1 cellular context compared by ENCODE assay signal in the genomic region with DNA sequence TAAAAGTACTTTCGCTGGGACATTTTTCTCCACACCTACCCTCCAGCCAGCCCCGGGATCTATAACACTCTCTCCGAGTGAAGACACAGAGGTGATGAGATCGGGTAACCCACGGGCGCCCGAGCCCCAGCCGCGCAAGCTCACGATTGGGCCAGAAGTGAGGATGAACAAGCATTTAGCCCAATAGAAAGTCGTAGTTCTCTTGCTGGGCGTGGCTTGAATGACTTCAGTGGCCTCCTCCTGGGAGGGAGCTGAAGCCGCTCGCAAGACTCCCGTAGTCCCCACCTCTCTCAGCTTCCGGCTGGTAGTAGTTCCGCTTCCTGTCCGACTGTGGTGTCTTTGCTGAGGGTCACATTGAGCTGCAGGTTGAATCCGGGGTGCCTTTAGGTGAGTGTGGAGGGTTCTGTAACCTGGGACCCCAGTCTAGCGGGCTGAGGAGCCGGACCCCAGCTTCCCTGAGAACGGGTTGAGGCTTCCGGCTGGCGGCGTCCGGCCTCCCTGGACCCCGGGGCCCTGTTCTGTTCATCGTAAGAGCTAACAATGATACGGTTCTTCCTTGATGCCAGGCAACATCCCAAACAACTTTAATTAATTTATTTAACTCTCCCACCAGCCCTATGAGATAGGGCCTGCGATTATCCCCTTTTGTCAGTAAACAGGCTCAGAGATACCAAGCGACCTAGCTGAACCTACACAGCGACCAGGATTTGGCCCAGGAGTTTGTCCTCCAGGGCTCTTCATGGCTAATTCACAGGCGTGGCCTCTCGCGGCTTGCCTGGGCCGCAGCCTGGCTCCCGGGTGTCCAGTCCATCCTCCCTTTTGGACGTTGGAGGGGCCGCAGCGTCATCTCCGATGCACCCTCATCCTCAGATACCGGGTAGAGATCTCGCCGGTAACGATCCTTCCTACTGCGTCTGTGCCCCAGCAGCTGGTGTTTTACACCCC.
A peak's percentile ranks its signal among the peaks of the same experiment; 100 is the strongest.
TF ChIP-seq lines count a peak whose summit lies in the region.

A gene with protein sequence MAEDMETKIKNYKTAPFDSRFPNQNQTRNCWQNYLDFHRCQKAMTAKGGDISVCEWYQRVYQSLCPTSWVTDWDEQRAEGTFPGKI (plus strand): TSS at position 307 of the 945 bp plus-strand sequence. CDS start 2,921 bp downstream, outside the sequence.

TF ChIP-seq in K562, 482 proteins besides CTCF, POLR2A, EP300 and RAD21 (continued from another document):
- TF ChIP-seq, protein P1, sequence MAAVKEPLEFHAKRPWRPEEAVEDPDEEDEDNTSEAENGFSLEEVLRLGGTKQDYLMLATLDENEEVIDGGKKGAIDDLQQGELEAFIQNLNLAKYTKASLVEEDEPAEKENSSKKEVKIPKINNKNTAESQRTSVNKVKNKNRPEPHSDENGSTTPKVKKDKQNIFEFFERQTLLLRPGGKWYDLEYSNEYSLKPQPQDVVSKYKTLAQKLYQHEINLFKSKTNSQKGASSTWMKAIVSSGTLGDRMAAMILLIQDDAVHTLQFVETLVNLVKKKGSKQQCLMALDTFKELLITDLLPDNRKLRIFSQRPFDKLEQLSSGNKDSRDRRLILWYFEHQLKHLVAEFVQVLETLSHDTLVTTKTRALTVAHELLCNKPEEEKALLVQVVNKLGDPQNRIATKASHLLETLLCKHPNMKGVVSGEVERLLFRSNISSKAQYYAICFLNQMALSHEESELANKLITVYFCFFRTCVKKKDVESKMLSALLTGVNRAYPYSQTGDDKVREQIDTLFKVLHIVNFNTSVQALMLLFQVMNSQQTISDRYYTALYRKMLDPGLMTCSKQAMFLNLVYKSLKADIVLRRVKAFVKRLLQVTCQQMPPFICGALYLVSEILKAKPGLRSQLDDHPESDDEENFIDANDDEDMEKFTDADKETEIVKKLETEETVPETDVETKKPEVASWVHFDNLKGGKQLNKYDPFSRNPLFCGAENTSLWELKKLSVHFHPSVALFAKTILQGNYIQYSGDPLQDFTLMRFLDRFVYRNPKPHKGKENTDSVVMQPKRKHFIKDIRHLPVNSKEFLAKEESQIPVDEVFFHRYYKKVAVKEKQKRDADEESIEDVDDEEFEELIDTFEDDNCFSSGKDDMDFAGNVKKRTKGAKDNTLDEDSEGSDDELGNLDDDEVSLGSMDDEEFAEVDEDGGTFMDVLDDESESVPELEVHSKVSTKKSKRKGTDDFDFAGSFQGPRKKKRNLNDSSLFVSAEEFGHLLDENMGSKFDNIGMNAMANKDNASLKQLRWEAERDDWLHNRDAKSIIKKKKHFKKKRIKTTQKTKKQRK (IDR thresholded peaks at IDR 0.05; ENCODE audit: borderline replicate concordance, low read depth, low read length), result peak; percentile 22; the same call in 1 of the 2 replicates
- TF ChIP-seq NRF1 (conservative IDR thresholded peaks at IDR 0.05 in 1 of 2, IDR thresholded peaks at IDR 0.05 in 1 of 2), result peak; percentile 90 to 91
- no peak for TF ChIP-seq SNIP1 (IDR thresholded peaks at IDR 0.05; ENCODE audit: low read depth)
- TF ChIP-seq PHF20 (IDR thresholded peaks at IDR 0.05; ENCODE audit: partially characterized antibody), result peak; percentile 78
- TF ChIP-seq, protein P2, sequence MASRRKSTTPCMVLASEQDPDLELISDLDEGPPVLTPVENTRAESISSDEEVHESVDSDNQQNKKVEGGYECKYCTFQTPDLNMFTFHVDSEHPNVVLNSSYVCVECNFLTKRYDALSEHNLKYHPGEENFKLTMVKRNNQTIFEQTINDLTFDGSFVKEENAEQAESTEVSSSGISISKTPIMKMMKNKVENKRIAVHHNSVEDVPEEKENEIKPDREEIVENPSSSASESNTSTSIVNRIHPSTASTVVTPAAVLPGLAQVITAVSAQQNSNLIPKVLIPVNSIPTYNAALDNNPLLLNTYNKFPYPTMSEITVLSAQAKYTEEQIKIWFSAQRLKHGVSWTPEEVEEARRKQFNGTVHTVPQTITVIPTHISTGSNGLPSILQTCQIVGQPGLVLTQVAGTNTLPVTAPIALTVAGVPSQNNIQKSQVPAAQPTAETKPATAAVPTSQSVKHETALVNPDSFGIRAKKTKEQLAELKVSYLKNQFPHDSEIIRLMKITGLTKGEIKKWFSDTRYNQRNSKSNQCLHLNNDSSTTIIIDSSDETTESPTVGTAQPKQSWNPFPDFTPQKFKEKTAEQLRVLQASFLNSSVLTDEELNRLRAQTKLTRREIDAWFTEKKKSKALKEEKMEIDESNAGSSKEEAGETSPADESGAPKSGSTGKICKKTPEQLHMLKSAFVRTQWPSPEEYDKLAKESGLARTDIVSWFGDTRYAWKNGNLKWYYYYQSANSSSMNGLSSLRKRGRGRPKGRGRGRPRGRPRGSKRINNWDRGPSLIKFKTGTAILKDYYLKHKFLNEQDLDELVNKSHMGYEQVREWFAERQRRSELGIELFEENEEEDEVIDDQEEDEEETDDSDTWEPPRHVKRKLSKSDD (conservative IDR thresholded peaks at IDR 0.05; ENCODE audit: low read length), result 0 out of 2 replicates have a peak, but pooled peaks have one; percentile 65
- TF ChIP-seq RBM34 (IDR thresholded peaks at IDR 0.05; ENCODE audit: borderline replicate concordance, insufficient read depth, low read length), result no peak
- no peak for TF ChIP-seq ZFPM2 (CRISPR knock-in tag; IDR thresholded peaks at IDR 0.05)
- no peak for TF ChIP-seq RBM22 (IDR thresholded peaks at IDR 0.05; ENCODE audit: low read depth, low read length, poor library complexity, severe bottlenecking)
- TF ChIP-seq, protein P3, sequence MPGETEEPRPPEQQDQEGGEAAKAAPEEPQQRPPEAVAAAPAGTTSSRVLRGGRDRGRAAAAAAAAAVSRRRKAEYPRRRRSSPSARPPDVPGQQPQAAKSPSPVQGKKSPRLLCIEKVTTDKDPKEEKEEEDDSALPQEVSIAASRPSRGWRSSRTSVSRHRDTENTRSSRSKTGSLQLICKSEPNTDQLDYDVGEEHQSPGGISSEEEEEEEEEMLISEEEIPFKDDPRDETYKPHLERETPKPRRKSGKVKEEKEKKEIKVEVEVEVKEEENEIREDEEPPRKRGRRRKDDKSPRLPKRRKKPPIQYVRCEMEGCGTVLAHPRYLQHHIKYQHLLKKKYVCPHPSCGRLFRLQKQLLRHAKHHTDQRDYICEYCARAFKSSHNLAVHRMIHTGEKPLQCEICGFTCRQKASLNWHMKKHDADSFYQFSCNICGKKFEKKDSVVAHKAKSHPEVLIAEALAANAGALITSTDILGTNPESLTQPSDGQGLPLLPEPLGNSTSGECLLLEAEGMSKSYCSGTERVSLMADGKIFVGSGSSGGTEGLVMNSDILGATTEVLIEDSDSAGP (CRISPR knock-in tag; IDR thresholded peaks at IDR 0.05), result no peak
- TF ChIP-seq MEIS2 (IDR thresholded peaks at IDR 0.05; ENCODE audit: partially characterized antibody), result peak; percentile 59
- peak; percentile 96 for TF ChIP-seq ESRRA (IDR thresholded peaks at IDR 0.05; ENCODE audit: borderline replicate concordance, low read depth)
- TF ChIP-seq, protein P4, sequence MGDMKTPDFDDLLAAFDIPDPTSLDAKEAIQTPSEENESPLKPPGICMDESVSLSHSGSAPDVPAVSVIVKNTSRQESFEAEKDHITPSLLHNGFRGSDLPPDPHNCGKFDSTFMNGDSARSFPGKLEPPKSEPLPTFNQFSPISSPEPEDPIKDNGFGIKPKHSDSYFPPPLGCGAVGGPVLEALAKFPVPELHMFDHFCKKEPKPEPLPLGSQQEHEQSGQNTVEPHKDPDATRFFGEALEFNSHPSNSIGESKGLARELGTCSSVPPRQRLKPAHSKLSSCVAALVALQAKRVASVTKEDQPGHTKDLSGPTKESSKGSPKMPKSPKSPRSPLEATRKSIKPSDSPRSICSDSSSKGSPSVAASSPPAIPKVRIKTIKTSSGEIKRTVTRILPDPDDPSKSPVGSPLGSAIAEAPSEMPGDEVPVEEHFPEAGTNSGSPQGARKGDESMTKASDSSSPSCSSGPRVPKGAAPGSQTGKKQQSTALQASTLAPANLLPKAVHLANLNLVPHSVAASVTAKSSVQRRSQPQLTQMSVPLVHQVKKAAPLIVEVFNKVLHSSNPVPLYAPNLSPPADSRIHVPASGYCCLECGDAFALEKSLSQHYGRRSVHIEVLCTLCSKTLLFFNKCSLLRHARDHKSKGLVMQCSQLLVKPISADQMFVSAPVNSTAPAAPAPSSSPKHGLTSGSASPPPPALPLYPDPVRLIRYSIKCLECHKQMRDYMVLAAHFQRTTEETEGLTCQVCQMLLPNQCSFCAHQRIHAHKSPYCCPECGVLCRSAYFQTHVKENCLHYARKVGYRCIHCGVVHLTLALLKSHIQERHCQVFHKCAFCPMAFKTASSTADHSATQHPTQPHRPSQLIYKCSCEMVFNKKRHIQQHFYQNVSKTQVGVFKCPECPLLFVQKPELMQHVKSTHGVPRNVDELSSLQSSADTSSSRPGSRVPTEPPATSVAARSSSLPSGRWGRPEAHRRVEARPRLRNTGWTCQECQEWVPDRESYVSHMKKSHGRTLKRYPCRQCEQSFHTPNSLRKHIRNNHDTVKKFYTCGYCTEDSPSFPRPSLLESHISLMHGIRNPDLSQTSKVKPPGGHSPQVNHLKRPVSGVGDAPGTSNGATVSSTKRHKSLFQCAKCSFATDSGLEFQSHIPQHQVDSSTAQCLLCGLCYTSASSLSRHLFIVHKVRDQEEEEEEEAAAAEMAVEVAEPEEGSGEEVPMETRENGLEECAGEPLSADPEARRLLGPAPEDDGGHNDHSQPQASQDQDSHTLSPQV (IDR thresholded peaks at IDR 0.05), result no peak
- no peak for TF ChIP-seq ZNF212 (CRISPR knock-in tag; IDR thresholded peaks at IDR 0.05)
TF ChIP-seq in K562: peak in this region for 83.
